9 cellular contexts compared by ENCODE assay signal in genomic region chr6:392441-393390, GRCh38. TPM values are rescaled to one million over a fixed set of nuclear protein-coding genes. Genes with fewer than 3 reads are reported as not detected.
DNase-seq lines count a peak whose midpoint lies in the region; ATAC-seq and TF ChIP-seq lines count a peak whose summit lies in the region.
"Had no signal": no experiment of that assay in that cellular context is flagged by ENCODE, and none has a peak within 500 bp of the region (broad histone marks: within the 10 kb centered on the region; RNA-seq: fewer than 3 reads in every experiment).

No MANE protein-coding gene starts in this region.

- peak overlapping the region; percentile 94 for H3K27ac Mint-ChIP-seq in activated B cell treated with CpG ODN at 0.5 μM for 24 hours
- no peak overlapping the region for H3K27ac Mint-ChIP-seq in glutamatergic neuron (ENCODE audit: unreplicated experiment)

- POLR2A ChIA-PET in activated B cell treated with CpG ODN at 0.5 μM for 24 hours (lab: Charles Lee) = interaction anchor here (0.7 to 9.3 kb wide), 54 partner anchors 10 to 212 kb away, joined by 3 to 255 read pairs (median 11); partner anchors contain the start of gene DUSP22

- TF ChIP-seq CTCF in GM12865 (IDR thresholded peaks at IDR 0.05; ENCODE audit: insufficient read depth, low read depth, low read length, missing control alignments) (no peak), activated B cell treated with CpG ODN at 0.5 μM for 24 hours (IDR thresholded peaks at IDR 0.05) (no peak), glutamatergic neuron (IDR thresholded peaks at IDR 0.05; ENCODE audit: partially characterized antibody, unreplicated experiment) (no peak), psoas muscle (IDR thresholded peaks at IDR 0.05) (no peak), adrenal gland (IDR thresholded peaks at IDR 0.05) (no peak)

- H3K27me3 Mint-ChIP-seq in activated B cell treated with CpG ODN at 0.5 μM for 24 hours = no peaks in the 10 kb centered on the region
- H3K27me3 Mint-ChIP-seq in glutamatergic neuron (ENCODE audit: unreplicated experiment) = peaks cover 16% of the 10 kb centered on the region

- 1 to 2% (median 1%) methylated on average over 85 to 108 of the region's 108 CpGs for whole genome bisulfite sequencing in psoas muscle, 3 donors
- 0 to 2% (median 1%) methylated on average over 31 to 108 of the region's 108 CpGs for WGBS in adrenal gland, 4 donors

- H3K9me3 Mint-ChIP-seq in activated B cell treated with CpG ODN at 0.5 μM for 24 hours = no peaks in the 10 kb centered on the region
- peaks cover 11% of the 10 kb centered on the region for H3K9me3 Mint-ChIP-seq in glutamatergic neuron (ENCODE audit: unreplicated experiment)

- intact Hi-C loops in activated B cell treated with CpG ODN at 0.5 μM for 24 hours (cut with micrococcal nuclease) (loop anchor here (5.0 kb wide), 4 partner anchors 110 to 1005 kb away; no protein-coding TSS in a partner anchor), psoas muscle (cut with DNase I) (no loop called here), adrenal gland (cut with DNase I) (no loop called here)

- H3K4me1 Mint-ChIP-seq in activated B cell treated with CpG ODN at 0.5 μM for 24 hours = peaks cover 60% of the 10 kb centered on the region
- H3K4me1 Mint-ChIP-seq in glutamatergic neuron (ENCODE audit: low read depth, unreplicated experiment) = peaks cover 6% of the 10 kb centered on the region

- CTCF ChIA-PET in activated B cell treated with CpG ODN at 0.5 μM for 24 hours (lab: Charles Lee) = interaction anchor here (0.8 to 6.5 kb wide), 8 partner anchors 11 to 174 kb away, joined by 3 to 37 read pairs (median 6); partner anchors contain the start of gene DUSP22

- no peak for TF ChIP-seq POLR2A in adrenal gland (IDR thresholded peaks at IDR 0.05)

- ATAC-seq in activated B cell treated with CpG ODN at 0.5 μM for 24 hours (ENCODE audit: low read depth) (no peak), psoas muscle (peak in 1 of 4 donors; percentile 27), GM18909 (IDR thresholded peaks at IDR 0.05; ENCODE audit: poor library complexity, unreplicated experiment) (no peak), left lobe of liver (no peak)
- ATAC-seq: HCT116 had no signal

- H3K36me3 Mint-ChIP-seq in activated B cell treated with CpG ODN at 0.5 μM for 24 hours (ENCODE audit: low read depth) = peaks cover 49% of the 10 kb centered on the region
- H3K36me3 Mint-ChIP-seq in glutamatergic neuron (ENCODE audit: unreplicated experiment) = peaks cover 7% of the 10 kb centered on the region

- peak overlapping the region; percentile 91 for H3K4me3 ChIP-seq in GM12865 (ENCODE audit: low read depth, low read length)
- peak overlapping the region; percentile 57 for H3K4me3 ChIP-seq in psoas muscle
- peak overlapping the region in 1 of 4 donors; percentile 45 for H3K4me3 ChIP-seq in adrenal gland

- peaks cover 10% of the 10 kb centered on the region for H3K4me1 ChIP-seq in psoas muscle
- H3K4me1 ChIP-seq in adrenal gland (replicated peaks in 1 of 2) = peaks cover 9 to 21% of the 10 kb centered on the region in 2 donors

- H3K4me3 Mint-ChIP-seq in activated B cell treated with CpG ODN at 0.5 μM for 24 hours (peak overlapping the region; percentile 98), glutamatergic neuron (ENCODE audit: unreplicated experiment) (peak overlapping the region; percentile 78)

- H3K27ac ChIP-seq in psoas muscle (no peak overlapping the region), adrenal gland (no peak overlapping the region)

- H3K27me3 ChIP-seq in psoas muscle (ENCODE audit: insufficient read depth in 3 of 3, low read length in 2 of 3) (peaks cover 2 to 87% (median 20%) of the 10 kb centered on the region in 3 donors), adrenal gland (peaks cover 52% of the 10 kb centered on the region)

- DNase-seq in GM12865 (ENCODE audit: low read depth) (no peak), activated B cell treated with CpG ODN at 0.5 μM for 24 hours (peak; percentile 44), glutamatergic neuron (peak; percentile 62), psoas muscle (peak in 1 of 2 donors; percentile 45), adrenal gland (no peak), AML-193 (lab: John Stamatoyannopoulos, UW) (no peak), left lobe of liver (ENCODE audit: low spot score) (no peak)

- H3K9me3 ChIP-seq in psoas muscle = no peaks in the 10 kb centered on the region
- no peaks in the 10 kb centered on the region for H3K9me3 ChIP-seq in adrenal gland (replicated peaks in 1 of 3)

- H3K36me3 ChIP-seq in psoas muscle (ENCODE audit: insufficient read depth in 1 of 2, low read depth in 1 of 2) (no peaks in the 10 kb centered on the region), adrenal gland (replicated peaks in 1 of 2) (no peaks in the 10 kb centered on the region)

RNA-seq across cellular contexts. Expression of gene IRF4, which starts 1.2 kb away (rescaled TPM):
- 417 and 426 TPM in 2 replicates for total RNA-seq in activated B cell treated with CpG ODN at 0.5 μM for 24 hours
- total RNA-seq in glutamatergic neuron (ENCODE audit: unreplicated experiment) = 0.37 TPM
- under 1 TPM; 0.08 to 0.59 (median 0.43) TPM for total RNA-seq in psoas muscle
- polyA plus RNA-seq in psoas muscle = under 1 TPM; 0.03 to 0.53 (median 0.08) TPM
- 1 to 10 TPM in 3 of 8 donors, under 1 TPM in 4, not detected in 1; 0.30 to 1.5 (median 0.71) TPM for total RNA-seq in adrenal gland
- under 1 TPM; 0.17 to 0.72 (median 0.48) TPM for polyA plus RNA-seq in adrenal gland
- total RNA-seq in left lobe of liver = 1.7 TPM

Comparison
In these comparisons a context has a peak if more than half of its experiments do, and no peak if none do; other contexts are left out.
1. DNase-seq: peak in activated B cell treated with CpG ODN at 0.5 μM for 24 hours (single experiment) and glutamatergic neuron (single experiment); none in GM12865 (single experiment), adrenal gland (0 of 7), AML-193 (0 of 2) and left lobe of liver (single experiment).
2. RNA of gene IRF4, which starts 1.2 kb away (total RNA-seq): 417 to 426 TPM in activated B cell treated with CpG ODN at 0.5 μM for 24 hours; 1.7 TPM in left lobe of liver (single experiment), 0.30 to 1.5 TPM in adrenal gland, 0.08 to 0.59 TPM in psoas muscle and 0.37 TPM in glutamatergic neuron (single experiment); every median in the first group is over 100 times any median in the second.